In genomic region chr5:108749130-108749861, GRCh38 we compare ENCODE assay signal across 8 cellular contexts. TPM values are rescaled to one million over a fixed set of nuclear protein-coding genes. Genes with fewer than 3 reads are reported as not detected.
DNase-seq lines count a peak whose midpoint lies in the region; ATAC-seq and TF ChIP-seq lines count a peak whose summit lies in the region.

No MANE protein-coding gene starts in this region.

- TF ChIP-seq POLR2A in NB4 (IDR thresholded peaks at IDR 0.05; ENCODE audit: extremely low read depth, insufficient read length) = no peak

- H3K4me3 Mint-ChIP-seq in activated naive CD4-positive, alpha-beta T cell treated with anti-CD3 and anti-CD28 coated beads, Interleukin-2, amount 50 U/mL, for 24 hours = peak overlapping the region; percentile 91
- peak overlapping the region; percentile 80 for H3K4me3 Mint-ChIP-seq in progenitor cell of endocrine pancreas (ENCODE audit: low read depth)

- peak overlapping the region; percentile 39 for H3K27ac Mint-ChIP-seq in activated naive CD4-positive, alpha-beta T cell treated with anti-CD3 and anti-CD28 coated beads, Interleukin-2, amount 50 U/mL, for 24 hours
- H3K27ac Mint-ChIP-seq in progenitor cell of endocrine pancreas = peak overlapping the region; percentile 85

- H3K9me3 Mint-ChIP-seq in activated naive CD4-positive, alpha-beta T cell treated with anti-CD3 and anti-CD28 coated beads, Interleukin-2, amount 50 U/mL, for 24 hours = no peaks in the 10 kb centered on the region
- H3K9me3 Mint-ChIP-seq in progenitor cell of endocrine pancreas (ENCODE audit: low read depth) = no peaks in the 10 kb centered on the region

- intact Hi-C loops in left cardiac atrium (cut with DNase I) = no loop called here

- DNase-seq in stimulated activated naive CD4-positive, alpha-beta T cell (lab: John Stamatoyannopoulos, UW) = peak in 5 of 6 experiments; percentile 30 to 77 (median 42)
- no peak for DNase-seq in stimulated activated naive CD4-positive, alpha-beta T cell treated with Interleukin-2 at 50 U/mL for 16 hours (lab: John Stamatoyannopoulos, UW)
- peak; percentile 50 for DNase-seq in NB4 (ENCODE audit: low read depth)
- no peak for DNase-seq in left cardiac atrium
- DNase-seq in progenitor cell of endocrine pancreas (ENCODE audit: low spot score, unreplicated experiment) = peak; percentile 59
- DNase-seq in NCI-H2029 treated with DMSO at 0.1 percent for 48 hours (lab: John Stamatoyannopoulos, UW) = no peak

- TF ChIP-seq CTCF in NB4 (IDR thresholded peaks at IDR 0.05; ENCODE audit: low read depth, low read length) (no peak), progenitor cell of endocrine pancreas (IDR thresholded peaks at IDR 0.05; ENCODE audit: unreplicated experiment) (no peak)

- peak overlapping the region; percentile 70 for H3K4me3 ChIP-seq in NB4 (ENCODE audit: low read depth, low read length)

- H3K27me3 Mint-ChIP-seq in activated naive CD4-positive, alpha-beta T cell treated with anti-CD3 and anti-CD28 coated beads, Interleukin-2, amount 50 U/mL, for 24 hours = no peaks in the 10 kb centered on the region
- no peaks in the 10 kb centered on the region for H3K27me3 Mint-ChIP-seq in progenitor cell of endocrine pancreas

- H3K36me3 Mint-ChIP-seq in activated naive CD4-positive, alpha-beta T cell treated with anti-CD3 and anti-CD28 coated beads, Interleukin-2, amount 50 U/mL, for 24 hours = no peaks in the 10 kb centered on the region
- H3K36me3 Mint-ChIP-seq in progenitor cell of endocrine pancreas (ENCODE audit: insufficient read depth) = no peaks in the 10 kb centered on the region

- ATAC-seq in HG02642 (IDR thresholded peaks at IDR 0.05; ENCODE audit: poor library complexity, unreplicated experiment) (peak; percentile 41), left cardiac atrium (peak; percentile 51 to 72)

- peaks cover 21% of the 10 kb centered on the region for H3K4me1 Mint-ChIP-seq in activated naive CD4-positive, alpha-beta T cell treated with anti-CD3 and anti-CD28 coated beads, Interleukin-2, amount 50 U/mL, for 24 hours
- H3K4me1 Mint-ChIP-seq in progenitor cell of endocrine pancreas (ENCODE audit: low read depth) = peaks cover 13% of the 10 kb centered on the region

RNA-seq across cellular contexts. Expression of gene FER, which starts 1.6 kb away (rescaled TPM):
- total RNA-seq in left cardiac atrium (10 to 100 TPM; 17.6 to 19.0 TPM), progenitor cell of endocrine pancreas (31.0 and 34.8 TPM in 2 replicates)

Comparison
In these comparisons a context has a peak if more than half of its experiments do, and no peak if none do; other contexts are left out.
1. DNase-seq: peak in stimulated activated naive CD4-positive, alpha-beta T cell (5 of 6), NB4 (single experiment) and progenitor cell of endocrine pancreas (single experiment); none in stimulated activated naive CD4-positive, alpha-beta T cell treated with Interleukin-2 at 50 U/mL for 16 hours (single experiment), left cardiac atrium (single experiment) and NCI-H2029 treated with DMSO at 0.1 percent for 48 hours (single experiment).